ENCODE assay signal across 18 cellular contexts in genomic region chr1:198611219-198611618, GRCh38. TPM values are rescaled to one million over a fixed set of nuclear protein-coding genes. Genes with fewer than 3 reads are reported as not detected.
DNase-seq lines count a peak whose midpoint lies in the region; ATAC-seq, FAIRE-seq and TF ChIP-seq lines count a peak whose summit lies in the region.
"Had no signal": no experiment of that assay in that cellular context is flagged by ENCODE, and none has a peak within 500 bp of the region (broad histone marks: within the 10 kb centered on the region; RNA-seq: fewer than 3 reads in every experiment).

No MANE protein-coding gene starts in this region.

- no peak for TF ChIP-seq POLR2A in prostate gland (IDR thresholded peaks at IDR 0.05)

- H3K27me3 Mint-ChIP-seq in activated T-cell treated with anti-CD3 and anti-CD28 coated beads, Interleukin-2, amount 50 U/mL, for 4 hours (ENCODE audit: low read depth), result no peaks in the 10 kb centered on the region
- no peaks in the 10 kb centered on the region for H3K27me3 Mint-ChIP-seq in activated naive CD8-positive, alpha-beta T cell treated with anti-CD3 and anti-CD28 coated beads, Interleukin-2, amount 50 U/mL, for 24 hours
- H3K27me3 Mint-ChIP-seq in stimulated activated naive CD8-positive, alpha-beta T cell treated with anti-CD3 and anti-CD28 coated beads, Interleukin-15, amount 100 ng/mL, for 72 hours, result no peaks in the 10 kb centered on the region

- H3K9me3 Mint-ChIP-seq in activated T-cell treated with anti-CD3 and anti-CD28 coated beads, Interleukin-2, amount 50 U/mL, for 4 hours, result no peaks in the 10 kb centered on the region
- no peaks in the 10 kb centered on the region for H3K9me3 Mint-ChIP-seq in activated naive CD8-positive, alpha-beta T cell treated with anti-CD3 and anti-CD28 coated beads, Interleukin-2, amount 50 U/mL, for 24 hours
- H3K9me3 Mint-ChIP-seq in stimulated activated naive CD8-positive, alpha-beta T cell treated with anti-CD3 and anti-CD28 coated beads, Interleukin-15, amount 100 ng/mL, for 72 hours, result no peaks in the 10 kb centered on the region
- H3K9me3 Mint-ChIP-seq: endodermal cell had no signal

- H3K4me1 ChIP-seq in prostate gland (replicated peaks), result no peaks in the 10 kb centered on the region

- DNase-seq in activated T-cell treated with anti-CD3 and anti-CD28 coated beads, Interleukin-2, amount 50 U/mL, for 4 hours, result no peak
- DNase-seq in activated T-cell treated with anti-CD3 and anti-CD28 coated beads, Interleukin-2, amount 50 U/mL, for 48 hours, result no peak
- peak; percentile 55 for DNase-seq in OCI-M1 (lab: John Stamatoyannopoulos, UW)
- DNase-seq in activated naive CD8-positive, alpha-beta T cell treated with anti-CD3 and anti-CD28 coated beads, Interleukin-2, amount 50 U/mL, for 24 hours, result no peak
- DNase-seq in stimulated activated naive CD8-positive, alpha-beta T cell treated with anti-CD3 and anti-CD28 coated beads, Interleukin-15, amount 100 ng/mL, for 72 hours, result no peak
- no peak for DNase-seq in D721Med (ENCODE audit: insufficient read length, low spot score)
- no peak for DNase-seq in prostate gland (ENCODE audit: low spot score)
- no peak for DNase-seq in SHP77 (lab: John Stamatoyannopoulos, UW)
- DNase-seq: DMS79; endodermal cell; midbrain; NCI-H146; NCI-H2171 treated with DMSO at 0.1 percent for 48 hours; NCI-H748 treated with DMSO at 0.1 percent for 48 hours; spleen; stimulated activated CD4-positive, alpha-beta T cell treated with anti-CD3 and anti-CD28 coated beads, Interleukin-4, amount 100 ng/mL, for 4 hours had no signal

- no peak overlapping the region for H3K27ac ChIP-seq in prostate gland

- peak overlapping the region; percentile 54 for H3K4me3 Mint-ChIP-seq in activated T-cell treated with anti-CD3 and anti-CD28 coated beads, Interleukin-2, amount 50 U/mL, for 4 hours
- peak overlapping the region; percentile 76 for H3K4me3 Mint-ChIP-seq in activated naive CD8-positive, alpha-beta T cell treated with anti-CD3 and anti-CD28 coated beads, Interleukin-2, amount 50 U/mL, for 24 hours
- H3K4me3 Mint-ChIP-seq in stimulated activated naive CD8-positive, alpha-beta T cell treated with anti-CD3 and anti-CD28 coated beads, Interleukin-15, amount 100 ng/mL, for 72 hours, result peak overlapping the region; percentile 63 to 79
- H3K4me3 Mint-ChIP-seq: endodermal cell had no signal

- peaks cover 3% of the 10 kb centered on the region for H3K36me3 Mint-ChIP-seq in activated T-cell treated with anti-CD3 and anti-CD28 coated beads, Interleukin-2, amount 50 U/mL, for 4 hours (ENCODE audit: insufficient read depth)
- H3K36me3 Mint-ChIP-seq in activated naive CD8-positive, alpha-beta T cell treated with anti-CD3 and anti-CD28 coated beads, Interleukin-2, amount 50 U/mL, for 24 hours (ENCODE audit: low read depth), result peaks cover 5% of the 10 kb centered on the region

- no peaks in the 10 kb centered on the region for H3K9me3 ChIP-seq in prostate gland
- H3K9me3 ChIP-seq: spleen had no signal

- peak in 1 of 2 donors; percentile 30 for ATAC-seq in activated T-cell treated with anti-CD3 and anti-CD28 coated beads, Interleukin-2, amount 50 U/mL, for 4 hours
- ATAC-seq in activated naive CD8-positive, alpha-beta T cell treated with anti-CD3 and anti-CD28 coated beads, Interleukin-2, amount 50 U/mL, for 24 hours, result peak; percentile 50
- ATAC-seq in stimulated activated naive CD8-positive, alpha-beta T cell treated with anti-CD3 and anti-CD28 coated beads, Interleukin-15, amount 100 ng/mL, for 72 hours, result no peak
- ATAC-seq: HCT116, Panc1 had no signal

- H3K27me3 ChIP-seq in prostate gland (replicated peaks; ENCODE audit: insufficient read depth), result no peaks in the 10 kb centered on the region
- H3K27me3 ChIP-seq: spleen had no signal

- peaks cover 65% of the 10 kb centered on the region for H3K4me1 Mint-ChIP-seq in activated T-cell treated with anti-CD3 and anti-CD28 coated beads, Interleukin-2, amount 50 U/mL, for 4 hours (ENCODE audit: low read depth)
- H3K4me1 Mint-ChIP-seq in activated naive CD8-positive, alpha-beta T cell treated with anti-CD3 and anti-CD28 coated beads, Interleukin-2, amount 50 U/mL, for 24 hours, result peaks cover 79% of the 10 kb centered on the region
- H3K4me1 Mint-ChIP-seq in stimulated activated naive CD8-positive, alpha-beta T cell treated with anti-CD3 and anti-CD28 coated beads, Interleukin-15, amount 100 ng/mL, for 72 hours, result peaks cover 76% of the 10 kb centered on the region
- H3K4me1 Mint-ChIP-seq: endodermal cell had no signal

- FAIRE-seq in D721Med (lab: Jason Lieb, UNC), result no peak

- H3K36me3 ChIP-seq in prostate gland, result no peaks in the 10 kb centered on the region
- H3K36me3 ChIP-seq: spleen had no signal

- peak overlapping the region; percentile 99 for H3K27ac Mint-ChIP-seq in activated naive CD8-positive, alpha-beta T cell treated with anti-CD3 and anti-CD28 coated beads, Interleukin-2, amount 50 U/mL, for 24 hours
- H3K27ac Mint-ChIP-seq in stimulated activated naive CD8-positive, alpha-beta T cell treated with anti-CD3 and anti-CD28 coated beads, Interleukin-15, amount 100 ng/mL, for 72 hours, result peak overlapping the region; percentile 78 to 92
- H3K27ac Mint-ChIP-seq: endodermal cell had no signal

- no peak overlapping the region for H3K4me3 ChIP-seq in prostate gland
- H3K4me3 ChIP-seq: spleen had no signal

- intact Hi-C loops in prostate gland (cut with DNase I), result no loop called here

- TF ChIP-seq CTCF in D721Med (IDR thresholded peaks at IDR 0.05; ENCODE audit: insufficient read depth, missing control alignments) (no peak), prostate gland (IDR thresholded peaks at IDR 0.05) (no peak)

- 88% methylated on average over 5 of the region's 5 CpGs for WGBS in prostate gland

RNA-seq across cellular contexts. Expression of gene PTPRC, which starts 27.6 kb away (rescaled TPM):
- 100 to 1,000 TPM; 181 to 243 (median 224) TPM for total RNA-seq in activated T-cell treated with anti-CD3 and anti-CD28 coated beads, Interleukin-2, amount 50 U/mL, for 4 hours
- total RNA-seq in prostate gland, result 1 to 10 TPM; 8.9 to 9.5 TPM

Comparison
In these comparisons a context has a peak if more than half of its experiments do, and no peak if none do; other contexts are left out.
1. RNA of gene PTPRC, which starts 27.6 kb away (total RNA-seq): 181 to 243 TPM in activated T-cell treated with anti-CD3 and anti-CD28 coated beads, Interleukin-2, amount 50 U/mL, for 4 hours; 8.9 to 9.5 TPM in prostate gland; every median in the first group is over 10 times any median in the second.
2. Peak in every context shown above with its lines, with median percentiles within 50 percentile points of each other: H3K4me3 Mint-ChIP-seq.